ENCODE assay signal across 20 cellular contexts in the genomic region with DNA sequence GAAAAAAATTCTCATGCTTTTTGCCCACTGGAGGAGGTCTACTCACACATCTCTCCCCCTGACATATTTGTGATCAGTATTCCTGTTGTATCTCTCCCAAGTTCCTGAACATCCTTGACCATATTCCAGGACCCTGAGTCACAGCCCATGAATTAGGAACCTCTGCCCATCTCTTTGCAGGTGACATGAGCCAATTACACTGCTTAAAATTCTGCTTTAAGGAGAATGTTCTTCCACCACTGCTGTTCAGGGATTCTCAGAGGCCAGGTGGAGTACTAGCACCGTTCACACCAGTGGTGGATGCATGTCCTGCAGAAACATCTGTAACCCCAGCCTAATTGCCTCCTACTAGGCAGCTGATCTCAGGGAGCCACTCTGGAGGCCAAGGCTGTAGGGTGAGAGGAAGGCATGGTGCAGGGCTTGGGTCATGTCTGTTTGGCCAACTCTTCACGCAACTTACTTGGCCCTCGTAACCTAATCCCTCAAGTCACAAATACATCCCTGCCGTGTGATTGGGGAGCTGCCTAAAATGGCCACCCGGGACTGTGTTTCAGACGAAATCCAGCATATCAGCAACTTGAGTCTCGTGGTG.
"Had no signal": no experiment of that assay in that cellular context is flagged by ENCODE, and none has a peak within 500 bp of the region (broad histone marks: within the 10 kb centered on the region; RNA-seq: fewer than 3 reads in every experiment).

No MANE protein-coding gene starts in this region.

- H3K4me3 Mint-ChIP-seq: mesothelial cell of epicardium, naive B cell had no signal

- H3K27ac ChIP-seq: coronary artery, dorsolateral prefrontal cortex, esophagus muscularis mucosa, foreskin keratinocyte, gastroesophageal sphincter, heart left ventricle, hepatocyte, left lung, lower lobe of right lung had no signal

- ATAC-seq: gastroesophageal sphincter, heart left ventricle, left colon, left lung, left ventricle myocardium superior, lower lobe of right lung, mucosa of descending colon had no signal

- H3K4me2 ChIP-seq: hepatocyte had no signal

- DNase-seq: dermis blood vessel endothelial cell; effector CD4-positive, alpha-beta T cell; effector memory CD4-positive, alpha-beta T cell; foreskin keratinocyte; heart left ventricle; kidney; kidney glomerular epithelial cell; left colon; left lung; left ventricle myocardium superior; lower lobe of right lung; mesenchymal stem cell; mucosa of descending colon; naive B cell had no signal

- H3K4me3 ChIP-seq: coronary artery, dorsolateral prefrontal cortex, esophagus muscularis mucosa, gastroesophageal sphincter, heart left ventricle, hepatocyte, left lung, lower lobe of right lung, mucosa of descending colon had no signal

- H3K27ac Mint-ChIP-seq: mesothelial cell of epicardium, naive B cell had no signal

- H3K27me3 Mint-ChIP-seq: naive B cell had no signal

- H3K27me3 ChIP-seq: foreskin keratinocyte, left lung had no signal

- H3K36me3 ChIP-seq: esophagus muscularis mucosa, gastroesophageal sphincter, heart left ventricle, left lung, lower lobe of right lung had no signal

- H3K4me1 Mint-ChIP-seq: mesothelial cell of epicardium had no signal

- H3K4me1 ChIP-seq: esophagus muscularis mucosa, foreskin keratinocyte, gastroesophageal sphincter had no signal

- H3K9me3 Mint-ChIP-seq: mesothelial cell of epicardium, naive B cell had no signal

- H3K79me2 ChIP-seq: hepatocyte had no signal

- H2AFZ ChIP-seq: hepatocyte had no signal

- H3K9me3 ChIP-seq: esophagus muscularis mucosa, gastroesophageal sphincter, heart left ventricle, left lung, lower lobe of right lung, mucosa of descending colon had no signal

- H3K36me3 Mint-ChIP-seq: mesothelial cell of epicardium, naive B cell had no signal
